ENCODE assay signal across 21 cellular contexts in the genomic region with DNA sequence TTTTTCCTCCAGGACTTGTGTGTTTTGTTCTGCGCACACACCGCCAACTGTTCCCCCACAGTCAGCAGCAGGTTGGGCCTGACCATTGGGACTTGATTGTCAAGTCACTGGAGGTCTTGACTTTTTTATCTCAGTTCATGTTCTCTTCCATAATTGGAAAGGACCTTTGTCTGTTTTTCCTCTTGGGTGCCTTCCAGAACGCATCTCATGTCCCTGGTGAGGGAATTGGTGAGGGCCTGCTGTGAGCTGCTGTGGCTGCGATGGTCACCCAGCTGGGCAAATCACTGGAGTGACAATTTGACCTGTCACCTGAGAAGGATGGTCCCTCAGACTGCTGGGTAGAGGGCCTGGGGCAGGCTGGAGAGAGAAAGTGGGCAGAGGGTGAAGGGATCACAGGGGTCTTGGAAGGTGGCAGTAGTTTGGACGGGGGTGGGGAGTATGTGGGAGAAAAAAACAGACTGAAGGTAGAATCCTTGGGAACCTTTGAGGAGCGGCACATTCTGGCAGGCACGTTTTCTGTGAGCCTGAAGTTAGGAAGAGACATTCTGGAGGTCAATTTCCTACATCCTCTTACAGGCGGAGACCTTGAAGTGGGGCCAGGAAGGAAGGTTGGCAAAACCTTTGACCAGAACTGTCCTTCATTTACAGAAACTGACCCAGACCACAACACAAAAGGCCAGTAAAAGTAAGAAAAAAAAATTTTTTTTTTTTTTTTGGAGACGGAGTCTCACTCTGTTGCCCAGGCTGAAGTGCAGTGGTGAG. TPM values are rescaled to one million over a fixed set of nuclear protein-coding genes. Genes with fewer than 3 reads are reported as not detected.
DNase-seq lines count a peak whose midpoint lies in the region; ATAC-seq, FAIRE-seq and TF ChIP-seq lines count a peak whose summit lies in the region.
"Had no signal": no experiment of that assay in that cellular context is flagged by ENCODE, and none has a peak within 500 bp of the region (broad histone marks: within the 10 kb centered on the region; RNA-seq: fewer than 3 reads in every experiment).

No MANE protein-coding gene starts in this region.

- H4K5ac ChIP-seq in IMR-90 (ENCODE audit: low read depth, low read length) (no peak overlapping the region), H1 (ENCODE audit: insufficient read length, low read depth, low read length) (no peak overlapping the region)

- H2AFZ ChIP-seq in IMR-90 (replicated peaks; ENCODE audit: low read length, poor library complexity) = no peak overlapping the region
- no peak overlapping the region for H2AFZ ChIP-seq in H1 (ENCODE audit: low read length)

- TF ChIP-seq RAD21 in IMR-90 (IDR thresholded peaks at IDR 0.05; ENCODE audit: low read length) (no peak), H1 (IDR thresholded peaks at IDR 0.05 in 1 of 2, conservative IDR thresholded peaks at IDR 0.05 in 1 of 2; ENCODE audit: low read depth in 2 of 2, low read length in 2 of 2) (no peak)

- CTCF ChIA-PET in IMR-90 (lab: Yijun Ruan, JAX) (no interaction called here), H1 (lab: Charles Lee; ENCODE audit: partially characterized antibody) (interaction anchor here (0.7 to 16.2 kb wide), 10 partner anchors 11 to 881 kb away, joined by 3 to 227 read pairs (median 3); no protein-coding TSS in a partner anchor)

- no TSS peak for BruUV-seq in IMR-90 (replicated peaks; lab: Mats Ljungman, UMichigan)

- H3K27me3 Mint-ChIP-seq in activated T-cell treated with anti-CD3 and anti-CD28 coated beads, Interleukin-2, amount 50 U/mL, for 72 hours (ENCODE audit: low read depth) = no peaks in the 10 kb centered on the region
- no peaks in the 10 kb centered on the region for H3K27me3 Mint-ChIP-seq in endodermal cell (ENCODE audit: insufficient read depth)

- dilution Hi-C loops in IMR-90 (cut with HindIII; ENCODE audit: low sequenced_read_pairs, unreplicated experiment) = no loop called here

- POLR2A ChIA-PET in IMR-90 (lab: Charles Lee; ENCODE audit: unreplicated experiment) (no interaction called here), H1 (lab: Charles Lee; ENCODE audit: partially characterized antibody) (interaction anchor here (0.7 to 10.2 kb wide), 10 partner anchors 10 to 282 kb away, joined by 3 to 140 read pairs (median 4); a partner anchor contains a TSS)

- H3K4ac ChIP-seq in IMR-90 (ENCODE audit: low read depth, low read length) = no peak overlapping the region
- no peak overlapping the region for H3K4ac ChIP-seq in H1 (replicated peaks; ENCODE audit: insufficient read length, low read depth, low read length)

- H3K18ac ChIP-seq in IMR-90 (ENCODE audit: low read depth, low read length) (no peak overlapping the region), H1 (ENCODE audit: extremely low read depth, low read length) (no peak overlapping the region)

- peaks cover 3 to 37% of the 10 kb centered on the region in 2 experiments; a peak in 2 of 4 replicates for H3K79me2 ChIP-seq in H1 (ENCODE audit: control insufficient read depth in 1 of 2, insufficient read depth in 2 of 2, low read length in 2 of 2)

- no peak overlapping the region for H2BK120ac ChIP-seq in IMR-90 (ENCODE audit: low read depth, low read length)
- no peak overlapping the region for H2BK120ac ChIP-seq in H1 (replicated peaks; ENCODE audit: low read depth, low read length)

- FAIRE-seq in H1 (lab: Jason Lieb, UNC) = no peak
- FAIRE-seq: islet of Langerhans had no signal

- no peak overlapping the region for H2AK5ac ChIP-seq in IMR-90 (ENCODE audit: low read depth, low read length)
- no peak overlapping the region for H2AK5ac ChIP-seq in H1 (ENCODE audit: low read depth, low read length)

- peaks cover 18 to 39% of the 10 kb centered on the region in 2 donors for H3K36me3 Mint-ChIP-seq in activated T-cell treated with anti-CD3 and anti-CD28 coated beads, Interleukin-2, amount 50 U/mL, for 72 hours (ENCODE audit: insufficient read depth in 2 of 2)
- H3K36me3 Mint-ChIP-seq in endodermal cell (ENCODE audit: low read depth) = peaks cover 51% of the 10 kb centered on the region

- no peak overlapping the region for H4K8ac ChIP-seq in IMR-90 (ENCODE audit: low read depth in 2 of 2, low read length in 2 of 2)
- no peak overlapping the region; the same call in 1 of the 2 replicates for H4K8ac ChIP-seq in H1 (ENCODE audit: extremely low read depth, insufficient read depth, low read length)

- H3K9ac ChIP-seq in IMR-90 (ENCODE audit: low read depth, low read length) (no peak overlapping the region), H1 (replicated peaks in 1 of 4; ENCODE audit: extremely low read depth in 1 of 4, low read depth in 3 of 4, low read length in 3 of 4) (no peak overlapping the region), endodermal cell (ENCODE audit: extremely low read depth, low read length, poor library complexity, severe bottlenecking) (no peak overlapping the region)

- no peak overlapping the region for H3K4me3 ChIP-seq in IMR-90 (ENCODE audit: insufficient read depth, low read depth, low read length)
- H3K4me3 ChIP-seq in H1 (ENCODE audit: extremely low read depth in 1 of 4, insufficient read depth in 2 of 4, low read depth in 3 of 4, low read length in 4 of 4) = no peak overlapping the region
- H3K4me3 ChIP-seq in gastrocnemius medialis = no peak overlapping the region
- no peak overlapping the region for H3K4me3 ChIP-seq in endodermal cell (ENCODE audit: low read length)
- H3K4me3 ChIP-seq: esophagus muscularis mucosa, Peyer's patch, skin epidermis, uterus had no signal

- in situ Hi-C loops in IMR-90 (cut with MboI; ENCODE audit: low sequenced_read_pairs) = no loop called here
- in situ Hi-C loops in gastrocnemius medialis (cut with MboI; ENCODE audit: low sequenced_read_pairs in 4 of 4) = no loop called here

- peak overlapping the region; percentile 9 for H2AK9ac ChIP-seq in IMR-90 (replicated peaks; ENCODE audit: low read depth, low read length, poor library complexity)

- H2BK5ac ChIP-seq in IMR-90 (ENCODE audit: low read depth, low read length, poor library complexity, severe bottlenecking) (no peak overlapping the region), H1 (ENCODE audit: low read depth, low read length) (no peak overlapping the region)

- no peak for TF ChIP-seq EP300 in H1 (IDR thresholded peaks at IDR 0.05; ENCODE audit: borderline replicate concordance in 1 of 2, low read depth in 2 of 2, low read length in 2 of 2)

- no peak overlapping the region for H3K4me3 Mint-ChIP-seq in activated T-cell treated with anti-CD3 and anti-CD28 coated beads, Interleukin-2, amount 50 U/mL, for 72 hours
- no peak overlapping the region for H3K4me3 Mint-ChIP-seq in endodermal cell
- H3K4me3 Mint-ChIP-seq: HFFc6, mesothelial cell of epicardium had no signal

- no peaks in the 10 kb centered on the region for H3K23me2 ChIP-seq in H1 (ENCODE audit: low read depth, low read length)

- no peak for ATAC-seq in activated T-cell treated with anti-CD3 and anti-CD28 coated beads, Interleukin-2, amount 50 U/mL, for 72 hours (replicated peaks in 1 of 2)
- ATAC-seq in IMR-90 (ENCODE audit: low read depth) (no peak), gastrocnemius medialis (no peak)

- H3K36me3 ChIP-seq in IMR-90 (ENCODE audit: control insufficient read depth, insufficient read depth, low read length) (peaks cover 53% of the 10 kb centered on the region), H1 (ENCODE audit: control insufficient read depth in 2 of 4, insufficient read depth in 4 of 4, low read length in 3 of 4) (peaks cover 29 to 53% (median 45%) of the 10 kb centered on the region in 4 experiments), gastrocnemius medialis (peaks cover 0 to 50% of the 10 kb centered on the region in 2 donors), endodermal cell (ENCODE audit: control insufficient read depth, insufficient read depth, low read length) (peaks cover 65% of the 10 kb centered on the region)
- H3K36me3 ChIP-seq: uterus had no signal

- peaks cover 40% of the 10 kb centered on the region for H3K4me1 Mint-ChIP-seq in activated T-cell treated with anti-CD3 and anti-CD28 coated beads, Interleukin-2, amount 50 U/mL, for 72 hours (ENCODE audit: low read depth)
- peaks cover 6% of the 10 kb centered on the region for H3K4me1 Mint-ChIP-seq in endodermal cell

- no peaks in the 10 kb centered on the region for H3K27me3 ChIP-seq in IMR-90 (ENCODE audit: control insufficient read depth, insufficient read depth, low read length)
- H3K27me3 ChIP-seq in H1 (replicated peaks in 1 of 4; ENCODE audit: control insufficient read depth in 3 of 4, extremely low read depth in 1 of 4, insufficient read depth in 3 of 4, low read length in 3 of 4) = no peaks in the 10 kb centered on the region
- H3K27me3 ChIP-seq in gastrocnemius medialis = no peaks in the 10 kb centered on the region
- H3K27me3 ChIP-seq in endodermal cell (ENCODE audit: control insufficient read depth, insufficient read depth, low read length, poor library complexity, severe bottlenecking) = no peaks in the 10 kb centered on the region
- H3K27me3 ChIP-seq: esophagus muscularis mucosa, Peyer's patch, uterus had no signal

- H2BK15ac ChIP-seq in IMR-90 (ENCODE audit: low read depth, low read length) = no peak overlapping the region
- no peak overlapping the region for H2BK15ac ChIP-seq in H1 (ENCODE audit: low read length)

- H3K9me1 ChIP-seq in IMR-90 (ENCODE audit: insufficient read depth, low read length) = peaks cover 8% of the 10 kb centered on the region

- H3K9me3 Mint-ChIP-seq in activated T-cell treated with anti-CD3 and anti-CD28 coated beads, Interleukin-2, amount 50 U/mL, for 72 hours = no peaks in the 10 kb centered on the region
- H3K9me3 Mint-ChIP-seq in endodermal cell = no peaks in the 10 kb centered on the region
- H3K9me3 Mint-ChIP-seq: HFFc6, mesothelial cell of epicardium had no signal

- no peak overlapping the region for H3K23ac ChIP-seq in IMR-90 (ENCODE audit: low read depth, low read length)
- H3K23ac ChIP-seq in H1 (ENCODE audit: insufficient read length) = no peak overlapping the region

- 100% methylated on average over 1 of the region's 9 CpGs; no CpG with 5 or more reads in 1 of the 2 experiments for WGBS in IMR-90 (ENCODE audit: extremely low coverage in 2 of 2, insufficient read length in 1 of 2), 2 experiments
- WGBS in H1 (ENCODE audit: extremely low coverage in 1 of 2, insufficient coverage in 1 of 2, insufficient read length in 1 of 2, insufficient replicate concordance in 2 of 2, low coverage in 1 of 2, low lambda C conversion rate in 2 of 2, missing lambda C conversion rate in 1 of 2), 2 experiments = 94% methylated on average over 9 of the region's 9 CpGs; no CpG with 5 or more reads in 1 of the 2 experiments
- WGBS in endodermal cell (ENCODE audit: insufficient coverage in 1 of 2, insufficient read length in 1 of 2), 2 experiments = 95 to 96% methylated on average over 6 to 9 of the region's 9 CpGs

- H3K4me2 ChIP-seq in IMR-90 (ENCODE audit: low read depth, low read length) = no peak overlapping the region
- no peak overlapping the region for H3K4me2 ChIP-seq in H1 (ENCODE audit: insufficient read depth in 1 of 2, low read depth in 2 of 2, low read length in 2 of 2)

- no peak overlapping the region for H2BK20ac ChIP-seq in IMR-90 (ENCODE audit: low read depth, low read length)
- no peak overlapping the region for H2BK20ac ChIP-seq in H1 (ENCODE audit: low read length)

- no peak overlapping the region for H3K27ac ChIP-seq in IMR-90 (ENCODE audit: insufficient read depth, low read length)
- no peak overlapping the region for H3K27ac ChIP-seq in H1 (ENCODE audit: low read depth, low read length)
- H3K27ac ChIP-seq in gastrocnemius medialis = peak overlapping the region in 3 of 4 donors; percentile 8 to 35 (median 18)
- H3K27ac ChIP-seq in endodermal cell (ENCODE audit: low read depth, low read length) = no peak overlapping the region
- H3K27ac ChIP-seq: uterus, VCaP had no signal

- TF ChIP-seq POLR2A in IMR-90 (IDR thresholded peaks at IDR 0.05; ENCODE audit: low read depth, low read length) (no peak), H1 (IDR thresholded peaks at IDR 0.05; ENCODE audit: control extremely low read depth in 1 of 2, low read depth in 2 of 2, low read length in 2 of 2) (no peak; a peak in 1 of 3 replicates), gastrocnemius medialis (IDR thresholded peaks at IDR 0.05) (no peak)

- H3K4me1 ChIP-seq in IMR-90 (ENCODE audit: control insufficient read depth, insufficient read depth, low read length) = peaks cover 7% of the 10 kb centered on the region; the same call in 1 of the 2 replicates
- H3K4me1 ChIP-seq in H1 (replicated peaks in 1 of 4; ENCODE audit: control insufficient read depth in 3 of 4, insufficient read depth in 4 of 4, low read length in 3 of 4) = peaks cover 0 to 2% (median 0%) of the 10 kb centered on the region in 4 experiments; a peak in 2 of 7 replicates
- H3K4me1 ChIP-seq in gastrocnemius medialis = peaks cover 7 to 12% of the 10 kb centered on the region in 2 donors
- no peaks in the 10 kb centered on the region for H3K4me1 ChIP-seq in endodermal cell (ENCODE audit: control insufficient read depth, insufficient read depth, low read length)

- no peaks in the 10 kb centered on the region for H3K9me3 ChIP-seq in IMR-90 (ENCODE audit: control insufficient read depth, insufficient read depth, low read length)
- H3K9me3 ChIP-seq in H1 (ENCODE audit: insufficient read depth in 2 of 2, low read depth in 1 of 2, low read length in 1 of 2) = no peaks in the 10 kb centered on the region
- H3K9me3 ChIP-seq in gastrocnemius medialis = no peaks in the 10 kb centered on the region
- no peaks in the 10 kb centered on the region for H3K9me3 ChIP-seq in endodermal cell (ENCODE audit: control insufficient read depth, low read length)
- H3K9me3 ChIP-seq: esophagus muscularis mucosa, Peyer's patch, uterus had no signal

- H4K91ac ChIP-seq in IMR-90 (ENCODE audit: insufficient read depth, low read depth, low read length) (no peak overlapping the region), H1 (replicated peaks; ENCODE audit: insufficient read length, low read length) (no peak overlapping the region)

- intact Hi-C loops in IMR-90 (cut with micrococcal nuclease) (no loop called here), gastrocnemius medialis (cut with DNase I; ENCODE audit: low total_unique reads) (no loop called here)

- peak overlapping the region; percentile 4 for H3K27ac Mint-ChIP-seq in activated T-cell treated with anti-CD3 and anti-CD28 coated beads, Interleukin-2, amount 50 U/mL, for 72 hours
- H3K27ac Mint-ChIP-seq in endodermal cell = no peak overlapping the region
- H3K27ac Mint-ChIP-seq: HFFc6, mesothelial cell of epicardium had no signal

- H3K14ac ChIP-seq in IMR-90 (replicated peaks; ENCODE audit: low read depth, low read length) = no peak overlapping the region
- H3K14ac ChIP-seq in H1 (ENCODE audit: insufficient read length) = no peak overlapping the region

- no peak for DNase-seq in activated T-cell treated with anti-CD3 and anti-CD28 coated beads, Interleukin-2, amount 50 U/mL, for 72 hours
- DNase-seq in activated T-cell treated with anti-CD3 and anti-CD28 coated beads for 4 hours (no peak), IMR-90 (no peak), H1 (ENCODE audit: low read depth in 1 of 2, low spot score in 2 of 2) (no peak), gastrocnemius medialis (no peak), HT-29 (ENCODE audit: low spot score) (no peak), AML-193 (lab: John Stamatoyannopoulos, UW) (no peak), endodermal cell (no peak)
- DNase-seq: anterior cingulate cortex; cortex of kidney; GDM1; HFFc6; NCI-H1048; Peyer's patch; stimulated activated naive CD4-positive, alpha-beta T cell; uterus had no signal

- H4K20me1 ChIP-seq in IMR-90 (ENCODE audit: insufficient read depth, low read length) = peaks cover 73% of the 10 kb centered on the region
- H4K20me1 ChIP-seq in H1 (replicated peaks in 1 of 2; ENCODE audit: control insufficient read depth in 1 of 2, insufficient read depth in 2 of 2, low read length in 2 of 2) = peaks cover 25 to 30% of the 10 kb centered on the region in 2 experiments

- peaks cover 26 to 80% of the 10 kb centered on the region in 2 experiments for H3K79me1 ChIP-seq in IMR-90 (ENCODE audit: low read depth in 1 of 2, low read length in 2 of 2)
- peaks cover 10% of the 10 kb centered on the region for H3K79me1 ChIP-seq in H1 (ENCODE audit: low read depth, low read length)

- no peak overlapping the region for H2BK12ac ChIP-seq in H1 (ENCODE audit: low read depth, low read length)

- TF ChIP-seq CTCF in IMR-90 (conservative IDR thresholded peaks at IDR 0.05; ENCODE audit: low read depth, low read length) = no peak
- TF ChIP-seq CTCF in H1 (IDR thresholded peaks at IDR 0.05; ENCODE audit: control extremely low read depth in 1 of 3, insufficient read depth in 1 of 3, low read depth in 1 of 3, low read length in 3 of 3) = no peak
- no peak for TF ChIP-seq CTCF in gastrocnemius medialis (IDR thresholded peaks at IDR 0.05 in 4 of 5, conservative IDR thresholded peaks at IDR 0.05 in 1 of 5)
- TF ChIP-seq CTCF in endodermal cell (conservative IDR thresholded peaks at IDR 0.05) = no peak

- no peak overlapping the region for H3K56ac ChIP-seq in IMR-90 (ENCODE audit: extremely low read depth, insufficient read depth, low read length)
- H3K56ac ChIP-seq in H1 (replicated peaks; ENCODE audit: insufficient read length, low read depth, low read length) = no peak overlapping the region

RNA-seq across cellular contexts. Expression of a gene that starts 4.4 kb away (rescaled TPM):
- total RNA-seq in activated T-cell treated with anti-CD3 and anti-CD28 coated beads, Interleukin-2, amount 50 U/mL, for 72 hours = 100 to 1,000 TPM in 1 of 2 donors, 10 to 100 TPM in 1; 99.4 to 105 TPM
- total RNA-seq in IMR-90 (2012; rRNA removed) (28.9 and 30.3 TPM in 2 replicates), gastrocnemius medialis (10 to 100 TPM; 50.3 to 71.2 (median 51.2) TPM), endodermal cell (100 to 1,000 TPM in 1 of 2 donors, 10 to 100 TPM in 1; 97.1 to 101 TPM)
- polyA plus RNA-seq in IMR-90 (2012; rRNA removed) (49.9 and 52.1 TPM in 2 replicates), H1 (2011; rRNA removed) (69.1 and 94.0 TPM in 2 replicates)
- 34.4 and 54.3 TPM in 2 replicates for polyA plus RNA-seq in IMR-90 (2012; cell fraction: cytosol; rRNA removed)
- polyA plus RNA-seq in IMR-90 (2012; cell fraction: nucleus; rRNA removed; ENCODE audit: low replicate concordance) = 140 and 177 TPM in 2 replicates
- 86.3 and 87.5 TPM in 2 replicates for total RNA-seq in H1 (2021; fragmentation: NEBNext Ultra II Directional; extraction: Animal tissue kit (Norgen Biotek cat#: 25700))
- polyA plus RNA-seq in H1 (2011; cell fraction: cytosol; rRNA removed) = 79.0 TPM
- 126 TPM for polyA plus RNA-seq in H1 (2011; cell fraction: nucleus; rRNA removed)
- 55.7 to 89.9 TPM (median 79.6 TPM) in 4 replicates for polyA plus RNA-seq in H1 (2012, experiment 1 of 2)
- polyA plus RNA-seq in H1 (2012, experiment 2 of 2) = 70.2 TPM
- polyA plus RNA-seq in H1 (2013, experiment 1 of 2) = 42.8 TPM
- polyA plus RNA-seq in H1 (2013, experiment 2 of 2) = 41.6 TPM
- polyA minus RNA-seq in H1 (2011; rRNA and poly(A)+ RNA removed) = 75.4 and 85.6 TPM in 2 replicates
- 42.9 TPM for polyA minus RNA-seq in H1 (2011; cell fraction: cytosol; rRNA and poly(A)+ RNA removed)
- 73.9 TPM for polyA minus RNA-seq in H1 (2011; cell fraction: nucleus; rRNA and poly(A)+ RNA removed)
- total RNA-seq in HT-29 (2014; rRNA removed; shearing (Covaris generic)) = 42.6 and 45.4 TPM in 2 replicates
- polyA plus RNA-seq in endodermal cell (2013, experiment 1 of 2) = 58.2 TPM
- polyA plus RNA-seq in endodermal cell (2013, experiment 2 of 2) = 58.0 TPM

RNA-seq across cellular contexts. Expression of a gene that starts 11.8 kb away (rescaled TPM):
- total RNA-seq in activated T-cell treated with anti-CD3 and anti-CD28 coated beads, Interleukin-2, amount 50 U/mL, for 72 hours = 10 to 100 TPM; 59.5 to 65.8 TPM
- total RNA-seq in IMR-90 (2012; rRNA removed) (under 0.01 and 0.28 TPM in 2 replicates), gastrocnemius medialis (1 to 10 TPM; 4.7 to 8.1 (median 5.2) TPM), endodermal cell (1 to 10 TPM in 1 of 2 donors, under 1 TPM in 1; 0.77 to 1.4 TPM)
- polyA plus RNA-seq in IMR-90 (2012; rRNA removed) (0.22 and 0.24 TPM in 2 replicates), H1 (2011; rRNA removed) (8.1 and 12.3 TPM in 2 replicates)
- 0.06 and 0.38 TPM in 2 replicates for polyA plus RNA-seq in IMR-90 (2012; cell fraction: cytosol; rRNA removed)
- 0.05 and 0.29 TPM in 2 replicates for polyA plus RNA-seq in IMR-90 (2012; cell fraction: nucleus; rRNA removed; ENCODE audit: low replicate concordance)
- total RNA-seq in H1 (2021; fragmentation: NEBNext Ultra II Directional; extraction: Animal tissue kit (Norgen Biotek cat#: 25700)) = 6.4 and 7.3 TPM in 2 replicates
- polyA plus RNA-seq in H1 (2011; cell fraction: cytosol; rRNA removed) = 4.1 TPM
- 7.2 TPM for polyA plus RNA-seq in H1 (2011; cell fraction: nucleus; rRNA removed)
- polyA plus RNA-seq in H1 (2012, experiment 1 of 2) = 3.5 to 7.1 TPM (median 5.6 TPM) in 4 replicates
- polyA plus RNA-seq in H1 (2012, experiment 2 of 2) = 5.4 TPM
- 2.8 TPM for polyA plus RNA-seq in H1 (2013, experiment 1 of 2)
- polyA plus RNA-seq in H1 (2013, experiment 2 of 2) = 2.7 TPM
- polyA minus RNA-seq in H1 (2011; rRNA and poly(A)+ RNA removed) = 4.2 and 4.4 TPM in 2 replicates
- 3.4 TPM for polyA minus RNA-seq in H1 (2011; cell fraction: cytosol; rRNA and poly(A)+ RNA removed)
- 9.1 TPM for polyA minus RNA-seq in H1 (2011; cell fraction: nucleus; rRNA and poly(A)+ RNA removed)
- total RNA-seq in HT-29 (2014; rRNA removed; shearing (Covaris generic)) = not detected in 2 replicates
- 5.3 TPM for polyA plus RNA-seq in endodermal cell (2013, experiment 1 of 2)
- polyA plus RNA-seq in endodermal cell (2013, experiment 2 of 2) = 5.3 TPM
- total RNA-seq: HFFc6 had no signal

RNA-seq across cellular contexts. Expression of a gene that starts 12.4 kb away (rescaled TPM):
- total RNA-seq in activated T-cell treated with anti-CD3 and anti-CD28 coated beads, Interleukin-2, amount 50 U/mL, for 72 hours = 10 to 100 TPM; 53.4 to 57.6 TPM
- 43.9 and 45.5 TPM in 2 replicates for total RNA-seq in IMR-90 (2012; rRNA removed)
- 71.5 and 75.7 TPM in 2 replicates for polyA plus RNA-seq in IMR-90 (2012; rRNA removed)
- polyA plus RNA-seq in IMR-90 (2012; cell fraction: cytosol; rRNA removed) = 39.9 and 56.3 TPM in 2 replicates
- polyA plus RNA-seq in IMR-90 (2012; cell fraction: nucleus; rRNA removed; ENCODE audit: low replicate concordance) = 94.7 and 201 TPM in 2 replicates
- total RNA-seq in H1 (2021; fragmentation: NEBNext Ultra II Directional; extraction: Animal tissue kit (Norgen Biotek cat#: 25700)) = 62.4 and 63.7 TPM in 2 replicates
- polyA plus RNA-seq in H1 (2011; rRNA removed) = 83.0 and 125 TPM in 2 replicates
- polyA plus RNA-seq in H1 (2011; cell fraction: cytosol; rRNA removed) = 71.0 TPM
- polyA plus RNA-seq in H1 (2011; cell fraction: nucleus; rRNA removed) = 156 TPM
- 56.8 to 70.0 TPM (median 66.4 TPM) in 4 replicates for polyA plus RNA-seq in H1 (2012, experiment 1 of 2)
- polyA plus RNA-seq in H1 (2012, experiment 2 of 2) = 58.0 TPM
- polyA plus RNA-seq in H1 (2013, experiment 1 of 2) = 38.7 TPM
- 35.7 TPM for polyA plus RNA-seq in H1 (2013, experiment 2 of 2)
- 55.2 and 85.0 TPM in 2 replicates for polyA minus RNA-seq in H1 (2011; rRNA and poly(A)+ RNA removed)
- polyA minus RNA-seq in H1 (2011; cell fraction: cytosol; rRNA and poly(A)+ RNA removed) = 72.3 TPM
- 52.7 TPM for polyA minus RNA-seq in H1 (2011; cell fraction: nucleus; rRNA and poly(A)+ RNA removed)
- 10 to 100 TPM; 36.4 to 87.6 (median 47.7) TPM for total RNA-seq in gastrocnemius medialis
- 180 and 200 TPM in 2 replicates for total RNA-seq in HT-29 (2014; rRNA removed; shearing (Covaris generic))
- total RNA-seq in endodermal cell = 10 to 100 TPM; 75.2 to 76.4 TPM
- polyA plus RNA-seq in endodermal cell (2013, experiment 1 of 2) = 46.4 TPM
- polyA plus RNA-seq in endodermal cell (2013, experiment 2 of 2) = 42.8 TPM

RNA-seq across cellular contexts. Expression of a gene that starts 55.2 kb away (rescaled TPM):
- 10 to 100 TPM; 12.5 to 16.4 TPM for total RNA-seq in activated T-cell treated with anti-CD3 and anti-CD28 coated beads, Interleukin-2, amount 50 U/mL, for 72 hours
- total RNA-seq in IMR-90 (2012; rRNA removed) = 0.90 and 1.1 TPM in 2 replicates
- 12.5 and 12.9 TPM in 2 replicates for polyA plus RNA-seq in IMR-90 (2012; rRNA removed)
- polyA plus RNA-seq in IMR-90 (2012; cell fraction: cytosol; rRNA removed) = 10.1 and 16.2 TPM in 2 replicates
- 10.8 and 25.9 TPM in 2 replicates for polyA plus RNA-seq in IMR-90 (2012; cell fraction: nucleus; rRNA removed; ENCODE audit: low replicate concordance)
- 18.4 and 18.7 TPM in 2 replicates for total RNA-seq in H1 (2021; fragmentation: NEBNext Ultra II Directional; extraction: Animal tissue kit (Norgen Biotek cat#: 25700))
- 24.9 and 34.2 TPM in 2 replicates for polyA plus RNA-seq in H1 (2011; rRNA removed)
- 18.8 TPM for polyA plus RNA-seq in H1 (2011; cell fraction: cytosol; rRNA removed)
- polyA plus RNA-seq in H1 (2011; cell fraction: nucleus; rRNA removed) = 24.8 TPM
- polyA plus RNA-seq in H1 (2012, experiment 1 of 2) = 10.1 to 23.2 TPM (median 21.4 TPM) in 4 replicates
- 18.1 TPM for polyA plus RNA-seq in H1 (2012, experiment 2 of 2)
- 18.7 TPM for polyA plus RNA-seq in H1 (2013, experiment 1 of 2)
- polyA plus RNA-seq in H1 (2013, experiment 2 of 2) = 21.8 TPM
- 4.3 and 4.4 TPM in 2 replicates for polyA minus RNA-seq in H1 (2011; rRNA and poly(A)+ RNA removed)
- 11.2 TPM for polyA minus RNA-seq in H1 (2011; cell fraction: cytosol; rRNA and poly(A)+ RNA removed)
- 9.3 TPM for polyA minus RNA-seq in H1 (2011; cell fraction: nucleus; rRNA and poly(A)+ RNA removed)
- total RNA-seq in gastrocnemius medialis = 10 to 100 TPM in 2 of 4 donors, 1 to 10 TPM in 2; 3.2 to 10.6 (median 9.6) TPM
- 14.3 and 18.9 TPM in 2 replicates for total RNA-seq in HT-29 (2014; rRNA removed; shearing (Covaris generic))
- total RNA-seq in endodermal cell = 10 to 100 TPM; 15.7 to 16.7 TPM
- 19.2 TPM for polyA plus RNA-seq in endodermal cell (2013, experiment 1 of 2)
- polyA plus RNA-seq in endodermal cell (2013, experiment 2 of 2) = 15.7 TPM

Comparison
In these comparisons a context has a peak if more than half of its experiments do, and no peak if none do; other contexts are left out.
1. H3K27ac ChIP-seq: peak in gastrocnemius medialis (3 of 4); none in IMR-90 (single experiment), H1 (single experiment) and endodermal cell (single experiment).